Comparison of ENCODE assay signal across 8 cellular contexts in the genomic region with DNA sequence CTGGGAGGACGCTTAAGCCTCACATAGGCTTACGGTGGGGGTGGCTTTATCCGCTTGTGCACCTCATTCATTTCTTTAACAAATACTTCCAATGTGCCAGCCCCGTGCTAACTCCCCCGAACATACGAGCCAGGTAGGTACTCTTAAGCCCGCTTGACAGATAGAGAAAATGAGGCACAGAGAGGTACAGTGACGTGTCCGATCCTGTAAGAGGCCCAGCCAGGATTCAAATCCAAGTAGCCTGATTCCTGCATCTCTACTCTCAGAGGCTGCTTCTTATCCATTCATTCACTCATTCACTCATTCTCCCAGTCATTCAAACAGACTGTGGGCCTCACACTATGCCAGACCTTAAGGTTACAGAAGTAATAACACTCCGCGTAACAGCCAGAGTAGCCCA. TPM values are rescaled to one million over a fixed set of nuclear protein-coding genes. Genes with fewer than 3 reads are reported as not detected.
DNase-seq lines count a peak whose midpoint lies in the region; ATAC-seq, FAIRE-seq and TF ChIP-seq lines count a peak whose summit lies in the region.

No MANE protein-coding gene starts in this region.

- POLR2A ChIA-PET in T-cell (lab: Charles Lee), result no interaction called here

- no peak for ATAC-seq in GM23338
- peak in 1 of 4 experiments; percentile 1 for ATAC-seq in T-cell (replicated peaks in 1 of 4)
- no peak for ATAC-seq in GM21619 (IDR thresholded peaks at IDR 0.05; ENCODE audit: unreplicated experiment)

- TF ChIP-seq CTCF in GM23338 (conservative IDR thresholded peaks at IDR 0.05; ENCODE audit: low read depth in 2 of 2) (no peak), foreskin fibroblast (IDR thresholded peaks at IDR 0.05; ENCODE audit: low read depth, low read length) (no peak)

- H4K20me1 ChIP-seq in GM23338 (replicated peaks; ENCODE audit: insufficient read depth), result no peaks in the 10 kb centered on the region

- H3K27me3 Mint-ChIP-seq in GM23338 (ENCODE audit: insufficient read depth, low read depth, poor library complexity) (peaks cover 20% of the 10 kb centered on the region), T-cell (no peaks in the 10 kb centered on the region)

- H3K27ac ChIP-seq in GM23338 (ENCODE audit: low read depth) (no peak overlapping the region), small intestine (ENCODE audit: low read depth in 1 of 2, low read length in 1 of 2) (peak overlapping the region; percentile 78 to 88)

- H3K27ac Mint-ChIP-seq in GM23338 (no peak overlapping the region), T-cell (peak overlapping the region; percentile 94 to 95)

- H3K4me3 ChIP-seq in GM23338 (peak overlapping the region; percentile 69), foreskin fibroblast (ENCODE audit: low read depth in 1 of 2, low read length in 2 of 2) (peak overlapping the region; percentile 78 to 82), small intestine (ENCODE audit: low read depth in 1 of 2, low read length in 2 of 2) (peak overlapping the region; percentile 48 to 74)

- 3 to 13% (median 7%) methylated on average over 11 of the region's 11 CpGs for WGBS in small intestine, 3 donors

- FAIRE-seq in small intestine (lab: Jason Lieb, UNC), result no peak

- no peaks in the 10 kb centered on the region for H3K9me2 ChIP-seq in GM23338 (ENCODE audit: insufficient read depth)

- H3K4me1 Mint-ChIP-seq in GM23338 (peaks cover 4% of the 10 kb centered on the region), T-cell (peaks cover 33 to 41% (median 40%) of the 10 kb centered on the region in 3 donors)

- peaks cover 22% of the 10 kb centered on the region for H3K27me3 ChIP-seq in GM23338 (ENCODE audit: insufficient read depth)
- H3K27me3 ChIP-seq in small intestine (ENCODE audit: control insufficient read depth in 2 of 2, insufficient read depth in 2 of 2, low read length in 2 of 2), result no peaks in the 10 kb centered on the region

- H3K9me3 Mint-ChIP-seq in GM23338, result no peaks in the 10 kb centered on the region
- H3K9me3 Mint-ChIP-seq in T-cell, result peaks cover 0 to 6% (median 3%) of the 10 kb centered on the region in 3 donors

- H3F3A ChIP-seq in GM23338 (replicated peaks; ENCODE audit: low read depth), result no peaks in the 10 kb centered on the region

- intact Hi-C loops in head of caudate nucleus (cut with DNase I), result no loop called here

- no peaks in the 10 kb centered on the region for H3K79me2 ChIP-seq in GM23338 (replicated peaks; ENCODE audit: insufficient read depth)

- DNase-seq in GM23338 (ENCODE audit: low spot score), result no peak
- peak in 1 of 34 experiments; percentile 14 for DNase-seq in T-cell
- DNase-seq in foreskin fibroblast, result peak in 1 of 2 donors; percentile 10
- DNase-seq in small intestine, result no peak
- DNase-seq in NCI-H82 (lab: John Stamatoyannopoulos, UW), result no peak
- no peak for DNase-seq in head of caudate nucleus
- no peak for DNase-seq in NCI-H2081 (lab: John Stamatoyannopoulos, UW)

- no peaks in the 10 kb centered on the region for H3K9me3 ChIP-seq in small intestine (ENCODE audit: control insufficient read depth, low read depth)

- H3K36me3 Mint-ChIP-seq in GM23338 (ENCODE audit: low read depth) (no peaks in the 10 kb centered on the region), T-cell (peaks cover 4% of the 10 kb centered on the region)

- peak overlapping the region; percentile 99 for H2AFZ ChIP-seq in GM23338

- peak overlapping the region; percentile 88 for H3K4me2 ChIP-seq in GM23338

- H3K4me3 Mint-ChIP-seq in GM23338 (peak overlapping the region; percentile 69), T-cell (peak overlapping the region; percentile 85 to 93 (median 91))

- CTCF ChIA-PET in T-cell (lab: Charles Lee), result interaction anchor here in 1 of 2 donors (0.8 to 1.3 kb wide), 2 partner anchors 33 to 39 kb away, joined by 4 read pairs; a partner anchor contains a TSS

- H3K36me3 ChIP-seq in GM23338 (ENCODE audit: insufficient read depth) (no peaks in the 10 kb centered on the region), small intestine (ENCODE audit: control insufficient read depth in 2 of 2, insufficient read depth in 2 of 2, low read length in 2 of 2) (peaks cover 0 to 2% of the 10 kb centered on the region in 2 donors)

- no peaks in the 10 kb centered on the region for H3K4me1 ChIP-seq in GM23338 (ENCODE audit: insufficient read depth)
- H3K4me1 ChIP-seq in small intestine (ENCODE audit: control insufficient read depth in 2 of 2, insufficient read depth in 1 of 2, low read depth in 1 of 2, low read length in 1 of 2), result peaks cover 2 to 4% of the 10 kb centered on the region in 2 donors

TF ChIP-seq in GM23338, 12 proteins besides CTCF, POLR2A, EP300 and RAD21 (continues in another document):
- TF ChIP-seq EZH2 (IDR thresholded peaks at IDR 0.05; ENCODE audit: low read depth, unreplicated experiment) (no peak), NANOG (IDR thresholded peaks at IDR 0.05; ENCODE audit: borderline replicate concordance) (no peak), JUNB (IDR thresholded peaks at IDR 0.05; ENCODE audit: unreplicated experiment) (no peak), ZNF331 (CRISPR knock-in tag; IDR thresholded peaks at IDR 0.05; ENCODE audit: low read depth) (no peak), EZH2phosphoT487 (IDR thresholded peaks at IDR 0.05; ENCODE audit: unreplicated experiment) (no peak), ZNF114 (CRISPR knock-in tag; IDR thresholded peaks at IDR 0.05) (no peak), STAT1 (IDR thresholded peaks at IDR 0.05; ENCODE audit: unreplicated experiment) (no peak), POLR2AphosphoS5 (IDR thresholded peaks at IDR 0.05; ENCODE audit: low read depth) (no peak), CREB1 (CRISPR knock-in tag; IDR thresholded peaks at IDR 0.05; ENCODE audit: low read depth) (no peak)
- TF ChIP-seq, protein P1, sequence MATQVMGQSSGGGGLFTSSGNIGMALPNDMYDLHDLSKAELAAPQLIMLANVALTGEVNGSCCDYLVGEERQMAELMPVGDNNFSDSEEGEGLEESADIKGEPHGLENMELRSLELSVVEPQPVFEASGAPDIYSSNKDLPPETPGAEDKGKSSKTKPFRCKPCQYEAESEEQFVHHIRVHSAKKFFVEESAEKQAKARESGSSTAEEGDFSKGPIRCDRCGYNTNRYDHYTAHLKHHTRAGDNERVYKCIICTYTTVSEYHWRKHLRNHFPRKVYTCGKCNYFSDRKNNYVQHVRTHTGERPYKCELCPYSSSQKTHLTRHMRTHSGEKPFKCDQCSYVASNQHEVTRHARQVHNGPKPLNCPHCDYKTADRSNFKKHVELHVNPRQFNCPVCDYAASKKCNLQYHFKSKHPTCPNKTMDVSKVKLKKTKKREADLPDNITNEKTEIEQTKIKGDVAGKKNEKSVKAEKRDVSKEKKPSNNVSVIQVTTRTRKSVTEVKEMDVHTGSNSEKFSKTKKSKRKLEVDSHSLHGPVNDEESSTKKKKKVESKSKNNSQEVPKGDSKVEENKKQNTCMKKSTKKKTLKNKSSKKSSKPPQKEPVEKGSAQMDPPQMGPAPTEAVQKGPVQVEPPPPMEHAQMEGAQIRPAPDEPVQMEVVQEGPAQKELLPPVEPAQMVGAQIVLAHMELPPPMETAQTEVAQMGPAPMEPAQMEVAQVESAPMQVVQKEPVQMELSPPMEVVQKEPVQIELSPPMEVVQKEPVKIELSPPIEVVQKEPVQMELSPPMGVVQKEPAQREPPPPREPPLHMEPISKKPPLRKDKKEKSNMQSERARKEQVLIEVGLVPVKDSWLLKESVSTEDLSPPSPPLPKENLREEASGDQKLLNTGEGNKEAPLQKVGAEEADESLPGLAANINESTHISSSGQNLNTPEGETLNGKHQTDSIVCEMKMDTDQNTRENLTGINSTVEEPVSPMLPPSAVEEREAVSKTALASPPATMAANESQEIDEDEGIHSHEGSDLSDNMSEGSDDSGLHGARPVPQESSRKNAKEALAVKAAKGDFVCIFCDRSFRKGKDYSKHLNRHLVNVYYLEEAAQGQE (IDR thresholded peaks at IDR 0.05; ENCODE audit: unreplicated experiment), result no peak
- TF ChIP-seq, protein P2, sequence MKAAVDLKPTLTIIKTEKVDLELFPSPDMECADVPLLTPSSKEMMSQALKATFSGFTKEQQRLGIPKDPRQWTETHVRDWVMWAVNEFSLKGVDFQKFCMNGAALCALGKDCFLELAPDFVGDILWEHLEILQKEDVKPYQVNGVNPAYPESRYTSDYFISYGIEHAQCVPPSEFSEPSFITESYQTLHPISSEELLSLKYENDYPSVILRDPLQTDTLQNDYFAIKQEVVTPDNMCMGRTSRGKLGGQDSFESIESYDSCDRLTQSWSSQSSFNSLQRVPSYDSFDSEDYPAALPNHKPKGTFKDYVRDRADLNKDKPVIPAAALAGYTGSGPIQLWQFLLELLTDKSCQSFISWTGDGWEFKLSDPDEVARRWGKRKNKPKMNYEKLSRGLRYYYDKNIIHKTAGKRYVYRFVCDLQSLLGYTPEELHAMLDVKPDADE (IDR thresholded peaks at IDR 0.05), result no peak

RNA-seq across cellular contexts. Expression of a gene that starts 0.5 kb away (rescaled TPM):
- total RNA-seq in GM23338 (2014; rRNA removed; shearing (Covaris generic)), result 1.4 and 2.6 TPM in 2 replicates
- polyA plus RNA-seq in GM23338 (2016; fragmentation: Nextera tagmentation; extraction: Ambion mirVana), result 0.21 and 0.27 TPM in 2 replicates
- total RNA-seq in T-cell, result 10 to 100 TPM; 18.4 to 38.5 (median 24.5) TPM
- 10 to 100 TPM in 1 of 3 donors, 1 to 10 TPM in 2; 3.8 to 13.1 (median 4.7) TPM for polyA plus RNA-seq in small intestine

RNA-seq across cellular contexts. Expression of a gene that starts 32.0 kb away (rescaled TPM):
- total RNA-seq in GM23338 (2014; rRNA removed; shearing (Covaris generic)), result not detected in 2 replicates
- polyA plus RNA-seq in GM23338 (2016; fragmentation: Nextera tagmentation; extraction: Ambion mirVana) (not detected in 2 replicates), small intestine (10 to 100 TPM; 37.5 to 66.9 (median 39.7) TPM)
- 10 to 100 TPM in 4 of 5 donors, 1 to 10 TPM in 1; 8.5 to 22.9 (median 11.4) TPM for total RNA-seq in T-cell

RNA-seq across cellular contexts. Expression of a gene that starts 39.6 kb away (rescaled TPM):
- total RNA-seq in GM23338 (2014; rRNA removed; shearing (Covaris generic)), result not detected in 2 replicates
- polyA plus RNA-seq in GM23338 (2016; fragmentation: Nextera tagmentation; extraction: Ambion mirVana), result 0.10 TPM in 2 replicates
- total RNA-seq in T-cell, result 10 to 100 TPM; 44.8 to 75.5 (median 56.9) TPM
- 1 to 10 TPM; 2.7 to 7.7 (median 2.7) TPM for polyA plus RNA-seq in small intestine

Comparison
In these comparisons a context has a peak if more than half of its experiments do, and no peak if none do; other contexts are left out.
1. RNA of a gene that starts 39.6 kb away (total RNA-seq): 44.8 to 75.5 TPM in T-cell; not detected in GM23338; every median in the first group is over 10 times any median in the second.
2. Peak in every context shown above with its lines, with median percentiles within 50 percentile points of each other: H3K4me3 ChIP-seq.